Comparison of ENCODE assay signal across 8 cellular contexts in the genomic region with DNA sequence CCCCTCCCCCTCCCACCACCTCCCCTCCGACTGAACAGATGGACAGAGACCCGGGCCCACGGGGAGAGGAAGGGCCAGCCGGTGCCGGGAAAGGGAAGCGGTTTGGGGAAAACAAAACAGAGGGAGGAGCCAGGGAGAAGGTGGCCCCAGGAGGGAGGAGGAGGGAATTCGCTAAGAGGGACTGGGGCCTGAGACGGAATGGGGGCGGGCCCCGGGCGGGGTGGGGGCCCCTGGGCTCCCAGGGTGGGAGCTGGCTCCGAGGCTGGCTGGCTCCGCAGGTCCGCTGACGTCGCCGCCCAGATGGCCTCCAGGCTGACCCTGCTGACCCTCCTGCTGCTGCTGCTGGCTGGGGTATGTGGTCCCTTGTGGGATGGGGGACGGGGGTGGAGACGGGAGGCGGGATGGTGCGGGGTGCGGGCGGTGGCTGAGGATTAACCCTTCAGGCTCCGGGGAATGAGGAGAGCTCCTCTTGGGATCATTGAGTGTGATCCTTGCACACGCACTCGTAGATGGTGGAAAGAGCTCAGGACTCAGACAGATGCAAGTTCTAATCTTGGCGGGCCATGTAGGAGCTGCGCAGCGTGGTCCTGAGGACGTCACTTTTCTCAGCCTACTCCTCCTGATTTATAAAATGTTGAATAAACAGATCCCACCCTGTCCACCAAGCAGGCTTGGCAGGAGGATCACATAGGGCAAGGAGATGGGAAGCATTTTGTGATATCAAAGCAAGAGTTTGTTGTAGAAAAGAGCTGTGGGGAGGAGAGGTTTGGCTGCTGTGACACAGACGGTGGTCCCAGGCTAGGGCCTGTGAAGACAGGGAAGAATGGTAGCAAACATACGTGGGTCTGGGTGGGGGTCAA. TPM values are rescaled to one million over a fixed set of nuclear protein-coding genes. Genes with fewer than 3 reads are reported as not detected.
DNase-seq lines count a peak whose midpoint lies in the region; ATAC-seq and TF ChIP-seq lines count a peak whose summit lies in the region.

No MANE protein-coding gene starts in this region.

- H3K36me3 ChIP-seq in body of pancreas (replicated peaks in 1 of 2; ENCODE audit: insufficient read depth in 1 of 2, low read depth in 2 of 2) (no peaks in the 10 kb centered on the region), iPS-18a (ENCODE audit: control insufficient read depth, low read depth, low read length) (peaks cover 4% of the 10 kb centered on the region), sigmoid colon (peaks cover 0 to 26% (median 2%) of the 10 kb centered on the region in 4 donors)

- H3K4me1 ChIP-seq in body of pancreas: peaks cover 18% of the 10 kb centered on the region
- H3K4me1 ChIP-seq in iPS-18a (ENCODE audit: control insufficient read depth, low read depth, low read length): peaks cover 16% of the 10 kb centered on the region
- H3K4me1 ChIP-seq in sigmoid colon: peaks cover 0 to 22% (median 13%) of the 10 kb centered on the region in 4 donors

- no peak for TF ChIP-seq POLR2A in body of pancreas (IDR thresholded peaks at IDR 0.05)
- no peak for TF ChIP-seq POLR2A in sigmoid colon (IDR thresholded peaks at IDR 0.05)

- 6% methylated on average over 25 to 29 of the region's 32 CpGs for WGBS in body of pancreas, 2 donors
- 5 to 7% methylated on average over 32 of the region's 32 CpGs for WGBS in sigmoid colon, 2 donors

- intact Hi-C loops in body of pancreas (cut with DNase I) (no loop called here), sigmoid colon (cut with DNase I) (loop anchor here (2.0 kb wide), 3 partner anchors 29 to 67 kb away; partner anchors contain the start of gene TIMM10)

- TF ChIP-seq CTCF in body of pancreas (IDR thresholded peaks at IDR 0.05): no peak
- TF ChIP-seq CTCF in sigmoid colon (IDR thresholded peaks at IDR 0.05): no peak

- peak overlapping the region; percentile 66 for H3K9ac ChIP-seq in iPS-18a (ENCODE audit: low read length)

- H3K27ac ChIP-seq in body of pancreas (peak overlapping the region; percentile 72 to 89 (median 82)), iPS-18a (ENCODE audit: low read length) (peak overlapping the region; percentile 68), sigmoid colon (peak overlapping the region; percentile 79 to 93 (median 89))

- H3K4me3 ChIP-seq in body of pancreas (peak overlapping the region; percentile 5 to 42), iPS-18a (ENCODE audit: low read length) (peak overlapping the region; percentile 70), sigmoid colon (peak overlapping the region; percentile 48 to 76 (median 64))

- H3K27me3 ChIP-seq in body of pancreas (no peaks in the 10 kb centered on the region), iPS-18a (ENCODE audit: control insufficient read depth, insufficient read depth, low read length) (no peaks in the 10 kb centered on the region), sigmoid colon (no peaks in the 10 kb centered on the region)

- H3K9me3 ChIP-seq in body of pancreas (no peaks in the 10 kb centered on the region), iPS-18a (ENCODE audit: control insufficient read depth, low read depth, low read length) (no peaks in the 10 kb centered on the region), sigmoid colon (no peaks in the 10 kb centered on the region)

- peak; percentile 33 for DNase-seq in GDM1 (lab: John Stamatoyannopoulos, UW)
- DNase-seq in body of pancreas: peak; percentile 61 to 72 (median 64)
- DNase-seq in sigmoid colon: peak; percentile 95
- no peak for DNase-seq in activated effector memory CD4-positive, alpha-beta T cell treated with Interleukin-2 at 50 U/mL for 16 hours
- no peak for DNase-seq in NCI-H2196 treated with DMSO at 0.1 percent for 48 hours (lab: John Stamatoyannopoulos, UW; ENCODE audit: unreplicated experiment)
- no peak for DNase-seq in SHP77 (lab: John Stamatoyannopoulos, UW)

- ATAC-seq in body of pancreas (peak; percentile 85), GM19452 (IDR thresholded peaks at IDR 0.05; ENCODE audit: unreplicated experiment) (no peak)

- no peak for TF ChIP-seq EP300 in sigmoid colon (IDR thresholded peaks at IDR 0.05)

RNA-seq across cellular contexts. Expression of gene SERPING1, which starts 0.7 kb away (rescaled TPM):
- total RNA-seq in body of pancreas (100 to 1,000 TPM; 166 to 216 TPM), sigmoid colon (100 to 1,000 TPM; 214 to 397 (median 295) TPM)
- polyA plus RNA-seq in sigmoid colon: 100 to 1,000 TPM in 1 of 3 donors, 10 to 100 TPM in 2; 24.5 to 147 (median 49.9) TPM

RNA-seq across cellular contexts. Expression of gene UBE2L6, which starts 30.7 kb away (rescaled TPM):
- total RNA-seq in body of pancreas: 10 to 100 TPM in 1 of 2 donors, 1 to 10 TPM in 1; 7.9 to 17.4 TPM
- 10 to 100 TPM; 26.5 to 37.8 (median 32.5) TPM for total RNA-seq in sigmoid colon
- 100 to 1,000 TPM in 1 of 3 donors, 10 to 100 TPM in 2; 42.6 to 106 (median 62.9) TPM for polyA plus RNA-seq in sigmoid colon

RNA-seq across cellular contexts. Expression of gene YPEL4, which starts 51.5 kb away (rescaled TPM):
- total RNA-seq in body of pancreas (under 1 TPM in 1 of 2 donors, not detected in 1; 0.26 TPM), sigmoid colon (1 to 10 TPM; 1.5 to 4.4 (median 2.8) TPM)
- polyA plus RNA-seq in sigmoid colon: 1 to 10 TPM; 1.2 to 3.0 (median 1.4) TPM

RNA-seq across cellular contexts. Expression of gene CLP1, which starts 59.4 kb away (rescaled TPM):
- total RNA-seq in body of pancreas (1 to 10 TPM; 3.3 to 7.3 TPM), sigmoid colon (10 to 100 TPM in 3 of 4 donors, 1 to 10 TPM in 1; 3.9 to 23.2 (median 13.7) TPM)
- polyA plus RNA-seq in sigmoid colon: 10 to 100 TPM; 12.4 to 16.0 (median 13.2) TPM

Comparison
In these comparisons a context has a peak if more than half of its experiments do, and no peak if none do; other contexts are left out.
1. DNase-seq: peak in GDM1 (single experiment), body of pancreas (4 of 4) and sigmoid colon (single experiment); none in activated effector memory CD4-positive, alpha-beta T cell treated with Interleukin-2 at 50 U/mL for 16 hours (single experiment), NCI-H2196 treated with DMSO at 0.1 percent for 48 hours (single experiment) and SHP77 (0 of 2).
2. Peak in every context shown above with its lines, with median percentiles within 50 percentile points of each other: H3K27ac ChIP-seq and H3K4me3 ChIP-seq.